ENCODE assay signal across 26 cellular contexts in genomic region chr3:43366466-43366865, GRCh38.
DNase-seq lines count a peak whose midpoint lies in the region; ATAC-seq and TF ChIP-seq lines count a peak whose summit lies in the region.
"Had no signal": no experiment of that assay in that cellular context is flagged by ENCODE, and none has a peak within 500 bp of the region (broad histone marks: within the 10 kb centered on the region; RNA-seq: fewer than 3 reads in every experiment).

No MANE protein-coding gene starts in this region.

- intact Hi-C loops in Right ventricle myocardium superior (cut with DNase I) = no loop called here

- TF ChIP-seq CTCF in neutrophil (IDR thresholded peaks at IDR 0.05) = no peak
- no peak for TF ChIP-seq CTCF in omental fat pad (IDR thresholded peaks at IDR 0.05)

- peak; percentile 28 for ATAC-seq in Right ventricle myocardium superior (ENCODE audit: poor library complexity)
- ATAC-seq in omental fat pad (ENCODE audit: low FRiP score) = no peak
- ATAC-seq: Panc1 had no signal

- peak; percentile 54 for DNase-seq in activated effector memory CD4-positive, alpha-beta T cell treated with anti-CD3 and anti-CD28 coated beads, Interleukin-2, amount 50 U/mL, for 16 hours
- DNase-seq in activated effector memory CD4-positive, alpha-beta T cell treated with Interleukin-2 at 50 U/mL for 16 hours = no peak
- DNase-seq in Right ventricle myocardium superior = peak; percentile 65
- DNase-seq in NCI-H2081 treated with DMSO at 0.1 percent for 48 hours (lab: John Stamatoyannopoulos, UW) = no peak
- DNase-seq in 8988T = no peak
- no peak for DNase-seq in globus pallidus (ENCODE audit: low spot score)
- no peak for DNase-seq in omental fat pad (ENCODE audit: low spot score)
- DNase-seq: activated CD4-positive, alpha-beta T cell treated with anti-CD3 and anti-CD28 coated beads for 4 hours; activated naive CD4-positive, alpha-beta T cell; cortex of kidney; DMS53; endodermal cell; GF-D8; head of caudate nucleus; MG63; NCI-H1417 treated with DMSO at 0.1 percent for 48 hours; NCI-H510A treated with DMSO at 0.1 percent for 48 hours; NK-92 treated with Interleukin-12 subunit alpha and Interleukin-12 subunit beta, amount 100 ng/mL, for 24 hours; stimulated activated CD4-positive, alpha-beta T cell treated with anti-CD3 and anti-CD28 coated beads, Interleukin-4, amount 100 ng/mL, for 4 hours; transverse colon had no signal

- no peaks in the 10 kb centered on the region for H3K27me3 ChIP-seq in neutrophil
- H3K27me3 ChIP-seq: adrenal gland, MG63, SJSA1, transverse colon had no signal

- no peak overlapping the region for H3K4me3 ChIP-seq in neutrophil (ENCODE audit: low read depth in 1 of 2, low read length in 1 of 2)
- H3K4me3 ChIP-seq: adrenal gland, MG63, prostate gland, SJSA1, transverse colon had no signal

- H3K36me3 ChIP-seq in neutrophil = peaks cover 31% of the 10 kb centered on the region
- H3K36me3 ChIP-seq: adrenal gland, MG63, prostate gland, SJSA1, transverse colon had no signal

- H3K27ac ChIP-seq in neutrophil = peak overlapping the region; percentile 8
- H3K27ac ChIP-seq: C4-2B, prostate gland, SJSA1 had no signal

- H3K4me1 ChIP-seq in neutrophil (ENCODE audit: control insufficient read depth in 1 of 2, insufficient read depth in 1 of 2, low read depth in 1 of 2, low read length in 1 of 2) = peaks cover 19 to 22% of the 10 kb centered on the region in 2 experiments
- H3K4me1 ChIP-seq: adrenal gland, prostate gland, SJSA1, transverse colon had no signal

- H3K9me3 ChIP-seq in neutrophil = no peaks in the 10 kb centered on the region
- H3K9me3 ChIP-seq: adrenal gland, MG63, prostate gland, SJSA1, transverse colon had no signal

Comparison
In these comparisons a context has a peak if more than half of its experiments do, and no peak if none do; other contexts are left out.
1. DNase-seq: peak in activated effector memory CD4-positive, alpha-beta T cell treated with anti-CD3 and anti-CD28 coated beads, Interleukin-2, amount 50 U/mL, for 16 hours (single experiment) and Right ventricle myocardium superior (single experiment); none in activated effector memory CD4-positive, alpha-beta T cell treated with Interleukin-2 at 50 U/mL for 16 hours (single experiment), NCI-H2081 treated with DMSO at 0.1 percent for 48 hours (single experiment), 8988T (single experiment), globus pallidus (single experiment) and omental fat pad (single experiment).